Comparison of ENCODE assay signal across 26 cellular contexts in the genomic region with DNA sequence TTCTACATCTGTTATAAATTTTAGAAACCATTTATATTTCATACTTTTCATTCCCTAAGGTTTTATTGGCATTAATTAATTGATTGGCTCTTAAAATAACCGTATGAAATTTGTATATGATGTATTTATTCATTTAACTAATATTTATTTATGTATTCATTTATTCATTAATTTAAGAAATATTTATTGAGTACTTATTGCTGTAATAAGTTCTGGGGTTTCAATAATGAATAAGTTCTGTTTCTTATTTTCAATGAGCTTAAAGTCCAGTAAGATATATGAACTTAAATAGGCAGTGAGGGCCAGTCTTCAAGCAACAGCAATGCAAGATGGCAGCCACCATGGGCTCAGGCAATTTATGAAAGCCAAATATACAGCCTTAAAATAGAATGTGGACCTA. TPM values are rescaled to one million over a fixed set of nuclear protein-coding genes. Genes with fewer than 3 reads are reported as not detected.
DNase-seq lines count a peak whose midpoint lies in the region; FAIRE-seq and TF ChIP-seq lines count a peak whose summit lies in the region.
"Had no signal": no experiment of that assay in that cellular context is flagged by ENCODE, and none has a peak within 500 bp of the region (broad histone marks: within the 10 kb centered on the region; RNA-seq: fewer than 3 reads in every experiment).

No MANE protein-coding gene starts in this region.

- DNase-seq in RCC 7860 (ENCODE audit: low spot score) (no peak), H1 (ENCODE audit: low read depth in 1 of 2, low spot score in 2 of 2) (no peak), NOMO-1 (lab: John Stamatoyannopoulos, UW; ENCODE audit: unreplicated experiment in 2 of 2) (no peak), HFFc6 (no peak)
- DNase-seq: 8988T; ACHN; BE2C; C1 segment of cervical spinal cord; CD4-positive, alpha-beta memory T cell; CD4-positive, CD25-positive, alpha-beta regulatory T cell; CD8-positive, alpha-beta memory T cell; COR-L47; DMS 273 treated with DMSO at 0.1 percent for 48 hours; DMS153; DMS53; DMS79; DND-41; EL; GF-D8 had no signal

- H3K27me3 ChIP-seq in H1 (replicated peaks in 1 of 4; ENCODE audit: control insufficient read depth in 3 of 4, extremely low read depth in 1 of 4, insufficient read depth in 3 of 4, low read length in 3 of 4): no peaks in the 10 kb centered on the region
- H3K27me3 ChIP-seq: BE2C, BLaER1 had no signal

- no peak overlapping the region for H2BK12ac ChIP-seq in H1 (ENCODE audit: low read depth, low read length)

- no peak overlapping the region for H3K27ac Mint-ChIP-seq in HFFc6
- H3K27ac Mint-ChIP-seq: CD4-positive, alpha-beta memory T cell; CD4-positive, CD25-positive, alpha-beta regulatory T cell; CD8-positive, alpha-beta memory T cell had no signal

- no peak overlapping the region for H3K56ac ChIP-seq in H1 (replicated peaks; ENCODE audit: insufficient read length, low read depth, low read length)

- no peak overlapping the region for H2BK5ac ChIP-seq in H1 (ENCODE audit: low read depth, low read length)

- no peak for TF ChIP-seq EP300 in H1 (IDR thresholded peaks at IDR 0.05; ENCODE audit: borderline replicate concordance in 1 of 2, low read depth in 2 of 2, low read length in 2 of 2)

- H3K23me2 ChIP-seq in H1 (ENCODE audit: low read depth, low read length): no peaks in the 10 kb centered on the region

- no peaks in the 10 kb centered on the region for H3K79me2 ChIP-seq in H1 (ENCODE audit: control insufficient read depth in 1 of 2, insufficient read depth in 2 of 2, low read length in 2 of 2)

- H3K9me3 Mint-ChIP-seq in HFFc6: no peaks in the 10 kb centered on the region
- H3K9me3 Mint-ChIP-seq: CD4-positive, alpha-beta memory T cell; CD4-positive, CD25-positive, alpha-beta regulatory T cell; CD8-positive, alpha-beta memory T cell had no signal

- no peak overlapping the region for H3K18ac ChIP-seq in H1 (ENCODE audit: extremely low read depth, low read length)

- H2AFZ ChIP-seq in H1 (ENCODE audit: low read length): no peak overlapping the region

- no peak overlapping the region for H3K4me2 ChIP-seq in H1 (ENCODE audit: insufficient read depth in 1 of 2, low read depth in 2 of 2, low read length in 2 of 2)
- H3K4me2 ChIP-seq: BLaER1 had no signal

- no peak overlapping the region for H3K4ac ChIP-seq in H1 (replicated peaks; ENCODE audit: insufficient read length, low read depth, low read length)

- no peaks in the 10 kb centered on the region for H3K79me1 ChIP-seq in H1 (ENCODE audit: low read depth, low read length)

- no peak overlapping the region for H3K4me3 ChIP-seq in H1 (ENCODE audit: extremely low read depth in 1 of 4, insufficient read depth in 2 of 4, low read depth in 3 of 4, low read length in 4 of 4)
- H3K4me3 ChIP-seq: BLaER1 had no signal

- H4K20me1 ChIP-seq in H1 (replicated peaks in 1 of 2; ENCODE audit: control insufficient read depth in 1 of 2, insufficient read depth in 2 of 2, low read length in 2 of 2): no peaks in the 10 kb centered on the region
- H4K20me1 ChIP-seq: BLaER1 had no signal

- H3K14ac ChIP-seq in H1 (ENCODE audit: insufficient read length): no peak overlapping the region

- no peak overlapping the region for H2BK15ac ChIP-seq in H1 (ENCODE audit: low read length)

- H3K27ac ChIP-seq in H1 (ENCODE audit: low read depth, low read length): no peak overlapping the region
- H3K27ac ChIP-seq: BLaER1 had no signal

- TF ChIP-seq POLR2A in H1 (IDR thresholded peaks at IDR 0.05; ENCODE audit: control extremely low read depth in 1 of 2, low read depth in 2 of 2, low read length in 2 of 2): no peak

- FAIRE-seq in G401.6 (lab: Jason Lieb, UNC): peak; percentile 33
- peak; percentile 37 for FAIRE-seq in RCC 7860 (lab: Jason Lieb, UNC)
- FAIRE-seq in H1 (lab: Jason Lieb, UNC): no peak
- FAIRE-seq: A204.1, GM12891, GM19239 had no signal

- no peak overlapping the region for H3K23ac ChIP-seq in H1 (ENCODE audit: insufficient read length)

- no peaks in the 10 kb centered on the region for H3K9me3 ChIP-seq in H1 (ENCODE audit: insufficient read depth in 2 of 2, low read depth in 1 of 2, low read length in 1 of 2)
- H3K9me3 ChIP-seq: BE2C, BLaER1 had no signal

- no peak overlapping the region for H2BK20ac ChIP-seq in H1 (ENCODE audit: low read length)

- H3K4me1 Mint-ChIP-seq in HFFc6 (ENCODE audit: low read depth): peaks cover 29% of the 10 kb centered on the region
- H3K4me1 Mint-ChIP-seq: CD4-positive, alpha-beta memory T cell; CD4-positive, CD25-positive, alpha-beta regulatory T cell; CD8-positive, alpha-beta memory T cell had no signal

- no peaks in the 10 kb centered on the region for H3K36me3 ChIP-seq in H1 (ENCODE audit: control insufficient read depth in 2 of 4, insufficient read depth in 4 of 4, low read length in 3 of 4)
- H3K36me3 ChIP-seq: BE2C, BLaER1 had no signal

- no peaks in the 10 kb centered on the region for H3K27me3 Mint-ChIP-seq in HFFc6 (ENCODE audit: insufficient read depth)

- no peak overlapping the region for H2BK120ac ChIP-seq in H1 (replicated peaks; ENCODE audit: low read depth, low read length)

- H3K9ac ChIP-seq in H1 (replicated peaks in 1 of 4; ENCODE audit: extremely low read depth in 1 of 4, low read depth in 3 of 4, low read length in 3 of 4): no peak overlapping the region
- H3K9ac ChIP-seq: BLaER1 had no signal

- no peak overlapping the region for H4K5ac ChIP-seq in H1 (ENCODE audit: insufficient read length, low read depth, low read length)

- no peak for TF ChIP-seq RAD21 in H1 (IDR thresholded peaks at IDR 0.05 in 1 of 2, conservative IDR thresholded peaks at IDR 0.05 in 1 of 2; ENCODE audit: low read depth in 2 of 2, low read length in 2 of 2)

- H3K4me1 ChIP-seq in H1 (replicated peaks in 1 of 4; ENCODE audit: control insufficient read depth in 3 of 4, insufficient read depth in 4 of 4, low read length in 3 of 4): peaks cover 0 to 3% (median 0%) of the 10 kb centered on the region in 4 experiments; a peak in 2 of 7 replicates

- no peak for TF ChIP-seq CTCF in H1 (IDR thresholded peaks at IDR 0.05; ENCODE audit: control extremely low read depth in 1 of 3, insufficient read depth in 1 of 3, low read depth in 1 of 3, low read length in 3 of 3)
- TF ChIP-seq CTCF in HFFc6 (IDR thresholded peaks at IDR 0.05): no peak

- WGBS in H1 (ENCODE audit: extremely low coverage in 1 of 2, insufficient coverage in 1 of 2, insufficient read length in 1 of 2, insufficient replicate concordance in 2 of 2, low coverage in 1 of 2, low lambda C conversion rate in 2 of 2, missing lambda C conversion rate in 1 of 2), 2 experiments: 83% methylated on average over 1 of the region's 1 CpG; no CpG with 5 or more reads in 1 of the 2 experiments

- POLR2A ChIA-PET in H1 (lab: Charles Lee; ENCODE audit: partially characterized antibody): no interaction called here

- H3K4me3 Mint-ChIP-seq in HFFc6: no peak overlapping the region
- H3K4me3 Mint-ChIP-seq: CD14-positive monocyte; CD4-positive, alpha-beta memory T cell; CD4-positive, CD25-positive, alpha-beta regulatory T cell; CD8-positive, alpha-beta memory T cell had no signal

- H3K36me3 Mint-ChIP-seq in HFFc6 (ENCODE audit: low read depth): peaks cover 77% of the 10 kb centered on the region
- H3K36me3 Mint-ChIP-seq: CD14-positive monocyte; CD4-positive, alpha-beta memory T cell; CD4-positive, CD25-positive, alpha-beta regulatory T cell had no signal

- no peak overlapping the region for H4K8ac ChIP-seq in H1 (ENCODE audit: extremely low read depth, insufficient read depth, low read length)

- no peak overlapping the region for H4K91ac ChIP-seq in H1 (replicated peaks; ENCODE audit: insufficient read length, low read length)

- CTCF ChIA-PET in H1 (lab: Charles Lee; ENCODE audit: partially characterized antibody): no interaction called here

- H2AK5ac ChIP-seq in H1 (ENCODE audit: low read depth, low read length): no peak overlapping the region

TF ChIP-seq in H1, 55 proteins besides CTCF, POLR2A, EP300 and RAD21:
- TF ChIP-seq CREB1 (IDR thresholded peaks at IDR 0.05): no peak
- peak; percentile 36; the same call in 1 of the 2 replicates for TF ChIP-seq CEBPB (IDR thresholded peaks at IDR 0.05; ENCODE audit: low read depth, low read length)

RNA-seq across cellular contexts. Expression of gene CDK15, which starts 17.9 kb away (rescaled TPM):
- not detected in 2 replicates for total RNA-seq in H1 (2021; fragmentation: NEBNext Ultra II Directional; extraction: Animal tissue kit (Norgen Biotek cat#: 25700))
- 0.03 TPM in 1 of 2 replicates, not detected in the other for polyA plus RNA-seq in H1 (2011; rRNA removed)
- polyA plus RNA-seq in H1 (2011; cell fraction: cytosol; rRNA removed): not detected
- polyA plus RNA-seq in H1 (2011; cell fraction: nucleus; rRNA removed): 0.10 TPM
- polyA plus RNA-seq in H1 (2012, experiment 1 of 2): 0.09 TPM in 1 of 4 replicates, not detected in the others
- not detected for polyA plus RNA-seq in H1 (2012, experiment 2 of 2)
- polyA plus RNA-seq in H1 (2013, experiment 1 of 2): 0.04 TPM
- 0.02 TPM for polyA plus RNA-seq in H1 (2013, experiment 2 of 2)
- polyA minus RNA-seq in H1 (2011; rRNA and poly(A)+ RNA removed): 0.38 TPM in 1 of 2 replicates, not detected in the other
- not detected for polyA minus RNA-seq in H1 (2011; cell fraction: cytosol; rRNA and poly(A)+ RNA removed)
- polyA minus RNA-seq in H1 (2011; cell fraction: nucleus; rRNA and poly(A)+ RNA removed): not detected
- total RNA-seq in HFFc6 (2021; fragmentation: NEBNext Ultra II Directional; extraction: Animal tissue kit (Norgen Biotek cat#: 25700)): 10 to 100 TPM; 21.7 to 59.8 (median 49.4) TPM
- total RNA-seq: CD4-positive, alpha-beta memory T cell; CD4-positive, CD25-positive, alpha-beta regulatory T cell; CD8-positive, alpha-beta memory T cell; G401 had no signal
- polyA plus RNA-seq: CD14-positive monocyte; CD4-positive, alpha-beta memory T cell; CD4-positive, CD25-positive, alpha-beta regulatory T cell; CD8-positive, alpha-beta memory T cell had no signal

RNA-seq across cellular contexts. Expression of gene ALS2, which starts 43.5 kb away (rescaled TPM):
- 34.5 and 36.4 TPM in 2 replicates for total RNA-seq in H1 (2021; fragmentation: NEBNext Ultra II Directional; extraction: Animal tissue kit (Norgen Biotek cat#: 25700))
- 10.1 and 12.1 TPM in 2 replicates for polyA plus RNA-seq in H1 (2011; rRNA removed)
- polyA plus RNA-seq in H1 (2011; cell fraction: cytosol; rRNA removed): 15.2 TPM
- 12.7 TPM for polyA plus RNA-seq in H1 (2011; cell fraction: nucleus; rRNA removed)
- polyA plus RNA-seq in H1 (2012, experiment 1 of 2): 13.8 to 22.8 TPM (median 17.2 TPM) in 4 replicates
- 1.4 TPM for polyA plus RNA-seq in H1 (2012, experiment 2 of 2)
- 19.2 TPM for polyA plus RNA-seq in H1 (2013, experiment 1 of 2)
- 16.2 TPM for polyA plus RNA-seq in H1 (2013, experiment 2 of 2)
- 45.3 and 62.8 TPM in 2 replicates for polyA minus RNA-seq in H1 (2011; rRNA and poly(A)+ RNA removed)
- 18.1 TPM for polyA minus RNA-seq in H1 (2011; cell fraction: cytosol; rRNA and poly(A)+ RNA removed)
- polyA minus RNA-seq in H1 (2011; cell fraction: nucleus; rRNA and poly(A)+ RNA removed): 31.0 TPM
- 10 to 100 TPM; 44.8 to 54.0 (median 46.4) TPM for total RNA-seq in HFFc6 (2021; fragmentation: NEBNext Ultra II Directional; extraction: Animal tissue kit (Norgen Biotek cat#: 25700))

Comparison
In these comparisons a context has a peak if more than half of its experiments do, and no peak if none do; other contexts are left out.
1. RNA of gene CDK15, which starts 17.9 kb away (total RNA-seq): 21.7 to 59.8 TPM in HFFc6; not detected in H1; every median in the first group is over 10 times any median in the second.